In genomic region chr15:95709959-95710695, GRCh38 we compare ENCODE assay signal across 1 cellular context.
A peak's percentile ranks its signal among the peaks of the same experiment; 100 is the strongest.
TF ChIP-seq lines count a peak whose summit lies in the region.

No MANE protein-coding gene starts in this region.

TF ChIP-seq in K562, 482 proteins besides CTCF, POLR2A, EP300 and RAD21 (continued from another document and continues in another):
- TF ChIP-seq REST (CRISPR knock-in tag; IDR thresholded peaks at IDR 0.05; ENCODE audit: low read depth) (no peak), SRSF1 (IDR thresholded peaks at IDR 0.05; ENCODE audit: low read depth, low read length) (no peak), NR4A1 (CRISPR knock-in tag; IDR thresholded peaks at IDR 0.05) (no peak), NR4A1 (tag; IDR thresholded peaks at IDR 0.05) (peak; percentile 93), HDAC3 (IDR thresholded peaks at IDR 0.05; ENCODE audit: borderline replicate concordance, partially characterized antibody) (peak; percentile 95), ELF2 (CRISPR knock-in tag; IDR thresholded peaks at IDR 0.05) (no peak), SETDB1 (IDR thresholded peaks at IDR 0.05; ENCODE audit: low read length) (no peak), ZNF280A (IDR thresholded peaks at IDR 0.05; ENCODE audit: low read depth, partially characterized antibody) (no peak), NFATC3 (IDR thresholded peaks at IDR 0.05) (peak; percentile 76; the same call in 1 of the 2 replicates), CCAR2 (IDR thresholded peaks at IDR 0.05; ENCODE audit: low read depth, low read length) (no peak), ZNF184 (CRISPR knock-in tag; IDR thresholded peaks at IDR 0.05) (no peak), ZNF124 (CRISPR knock-in tag; IDR thresholded peaks at IDR 0.05) (no peak), PPARD (CRISPR knock-in tag; IDR thresholded peaks at IDR 0.05) (no peak), NFRKB (IDR thresholded peaks at IDR 0.05; ENCODE audit: low read depth) (0 out of 2 replicates have a peak, but pooled peaks have one; percentile 45), ESRRB (CRISPR knock-in tag; IDR thresholded peaks at IDR 0.05; ENCODE audit: borderline replicate concordance) (no peak), BDP1 (IDR thresholded peaks at IDR 0.05; ENCODE audit: insufficient read depth, insufficient read length) (no peak), ZNF232 (CRISPR knock-in tag; IDR thresholded peaks at IDR 0.05) (no peak), CHD7 (IDR thresholded peaks at IDR 0.05; ENCODE audit: low read depth, low read length) (no peak), LCOR (CRISPR knock-in tag; IDR thresholded peaks at IDR 0.05) (0 out of 2 replicates have a peak, but pooled peaks have one; percentile 72), ILF3 (IDR thresholded peaks at IDR 0.05; ENCODE audit: borderline replicate concordance) (peak; percentile 70; the same call in 1 of the 2 replicates), ZNF121 (CRISPR knock-in tag; conservative IDR thresholded peaks at IDR 0.05) (no peak), CREB5 (CRISPR knock-in tag; IDR thresholded peaks at IDR 0.05) (no peak), CHD2 (IDR thresholded peaks at IDR 0.05; ENCODE audit: low read depth, low read length) (no peak), ZNF586 (CRISPR knock-in tag; conservative IDR thresholded peaks at IDR 0.05) (no peak), ZNF354B (CRISPR knock-in tag; IDR thresholded peaks at IDR 0.05) (no peak), POLR2B (IDR thresholded peaks at IDR 0.05; ENCODE audit: low read depth, partially characterized antibody) (no peak), HIVEP1 (CRISPR knock-in tag; IDR thresholded peaks at IDR 0.05) (no peak), FOXO4 (CRISPR knock-in tag; IDR thresholded peaks at IDR 0.05) (no peak), FOSL1 (tag; conservative IDR thresholded peaks at IDR 0.05) (peak; percentile 86), ZNF282 (CRISPR knock-in tag; IDR thresholded peaks at IDR 0.05) (no peak), OTX1 (CRISPR knock-in tag; IDR thresholded peaks at IDR 0.05) (no peak), TBP (optimal IDR thresholded peaks at IDR 0.05; ENCODE audit: low read depth, low read length) (no peak), ZKSCAN3 (CRISPR knock-in tag; IDR thresholded peaks at IDR 0.05) (no peak), STAG1 (CRISPR knock-in tag; IDR thresholded peaks at IDR 0.05; ENCODE audit: borderline replicate concordance) (no peak)
- TF ChIP-seq, protein P1, sequence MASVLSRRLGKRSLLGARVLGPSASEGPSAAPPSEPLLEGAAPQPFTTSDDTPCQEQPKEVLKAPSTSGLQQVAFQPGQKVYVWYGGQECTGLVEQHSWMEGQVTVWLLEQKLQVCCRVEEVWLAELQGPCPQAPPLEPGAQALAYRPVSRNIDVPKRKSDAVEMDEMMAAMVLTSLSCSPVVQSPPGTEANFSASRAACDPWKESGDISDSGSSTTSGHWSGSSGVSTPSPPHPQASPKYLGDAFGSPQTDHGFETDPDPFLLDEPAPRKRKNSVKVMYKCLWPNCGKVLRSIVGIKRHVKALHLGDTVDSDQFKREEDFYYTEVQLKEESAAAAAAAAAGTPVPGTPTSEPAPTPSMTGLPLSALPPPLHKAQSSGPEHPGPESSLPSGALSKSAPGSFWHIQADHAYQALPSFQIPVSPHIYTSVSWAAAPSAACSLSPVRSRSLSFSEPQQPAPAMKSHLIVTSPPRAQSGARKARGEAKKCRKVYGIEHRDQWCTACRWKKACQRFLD (CRISPR knock-in tag; IDR thresholded peaks at IDR 0.05) = peak; percentile 80
- TF ChIP-seq, protein P2, sequence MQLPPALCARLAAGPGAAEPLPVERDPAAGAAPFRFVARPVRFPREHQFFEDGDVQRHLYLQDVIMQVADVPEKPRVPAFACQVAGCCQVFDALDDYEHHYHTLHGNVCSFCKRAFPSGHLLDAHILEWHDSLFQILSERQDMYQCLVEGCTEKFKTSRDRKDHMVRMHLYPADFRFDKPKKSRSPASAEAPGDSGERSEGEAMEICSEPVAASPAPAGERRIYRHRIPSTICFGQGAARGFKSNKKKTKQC (CRISPR knock-in tag; IDR thresholded peaks at IDR 0.05) = no peak
- TF ChIP-seq, protein P3, sequence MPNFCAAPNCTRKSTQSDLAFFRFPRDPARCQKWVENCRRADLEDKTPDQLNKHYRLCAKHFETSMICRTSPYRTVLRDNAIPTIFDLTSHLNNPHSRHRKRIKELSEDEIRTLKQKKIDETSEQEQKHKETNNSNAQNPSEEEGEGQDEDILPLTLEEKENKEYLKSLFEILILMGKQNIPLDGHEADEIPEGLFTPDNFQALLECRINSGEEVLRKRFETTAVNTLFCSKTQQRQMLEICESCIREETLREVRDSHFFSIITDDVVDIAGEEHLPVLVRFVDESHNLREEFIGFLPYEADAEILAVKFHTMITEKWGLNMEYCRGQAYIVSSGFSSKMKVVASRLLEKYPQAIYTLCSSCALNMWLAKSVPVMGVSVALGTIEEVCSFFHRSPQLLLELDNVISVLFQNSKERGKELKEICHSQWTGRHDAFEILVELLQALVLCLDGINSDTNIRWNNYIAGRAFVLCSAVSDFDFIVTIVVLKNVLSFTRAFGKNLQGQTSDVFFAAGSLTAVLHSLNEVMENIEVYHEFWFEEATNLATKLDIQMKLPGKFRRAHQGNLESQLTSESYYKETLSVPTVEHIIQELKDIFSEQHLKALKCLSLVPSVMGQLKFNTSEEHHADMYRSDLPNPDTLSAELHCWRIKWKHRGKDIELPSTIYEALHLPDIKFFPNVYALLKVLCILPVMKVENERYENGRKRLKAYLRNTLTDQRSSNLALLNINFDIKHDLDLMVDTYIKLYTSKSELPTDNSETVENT (CRISPR knock-in tag; IDR thresholded peaks at IDR 0.05) = no peak
